In the genomic region with DNA sequence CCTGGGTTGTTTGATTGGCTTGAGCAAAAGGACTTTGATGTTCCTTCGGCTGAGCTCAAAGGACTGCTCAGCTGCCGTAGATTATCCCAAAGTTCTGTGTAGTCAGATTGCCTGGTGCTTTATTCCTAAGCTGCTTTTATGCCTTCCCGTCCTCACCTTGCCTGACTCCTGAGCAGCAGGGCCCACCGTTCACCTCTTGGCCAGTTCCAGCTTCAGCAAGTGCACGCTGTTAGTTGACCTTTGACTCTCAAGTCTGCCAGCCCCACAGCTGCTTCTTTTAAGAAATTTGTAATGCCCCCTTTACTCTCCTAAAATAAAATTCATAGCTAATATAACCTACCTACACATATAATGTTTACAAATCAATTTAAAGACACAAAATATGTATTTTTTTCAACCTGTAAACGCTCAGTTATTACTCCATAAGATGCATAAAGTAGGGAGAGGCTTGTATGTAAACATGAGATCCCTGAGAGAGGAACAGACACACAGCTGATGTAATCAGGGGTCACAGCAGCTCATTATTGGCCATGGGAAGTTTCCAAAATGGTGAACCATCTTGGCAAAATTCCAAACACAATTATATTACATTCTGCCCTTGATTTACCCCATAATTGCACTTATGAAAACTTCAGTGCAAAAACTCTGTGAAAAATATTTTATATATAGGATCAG, we compare ENCODE assay signal across 1 cellular context.
TF ChIP-seq lines count a peak whose summit lies in the region.

No MANE protein-coding gene starts in this region.

TF ChIP-seq in GM23338, 12 proteins besides CTCF, POLR2A, EP300 and RAD21 (continued from another document):
- TF ChIP-seq, protein P1, sequence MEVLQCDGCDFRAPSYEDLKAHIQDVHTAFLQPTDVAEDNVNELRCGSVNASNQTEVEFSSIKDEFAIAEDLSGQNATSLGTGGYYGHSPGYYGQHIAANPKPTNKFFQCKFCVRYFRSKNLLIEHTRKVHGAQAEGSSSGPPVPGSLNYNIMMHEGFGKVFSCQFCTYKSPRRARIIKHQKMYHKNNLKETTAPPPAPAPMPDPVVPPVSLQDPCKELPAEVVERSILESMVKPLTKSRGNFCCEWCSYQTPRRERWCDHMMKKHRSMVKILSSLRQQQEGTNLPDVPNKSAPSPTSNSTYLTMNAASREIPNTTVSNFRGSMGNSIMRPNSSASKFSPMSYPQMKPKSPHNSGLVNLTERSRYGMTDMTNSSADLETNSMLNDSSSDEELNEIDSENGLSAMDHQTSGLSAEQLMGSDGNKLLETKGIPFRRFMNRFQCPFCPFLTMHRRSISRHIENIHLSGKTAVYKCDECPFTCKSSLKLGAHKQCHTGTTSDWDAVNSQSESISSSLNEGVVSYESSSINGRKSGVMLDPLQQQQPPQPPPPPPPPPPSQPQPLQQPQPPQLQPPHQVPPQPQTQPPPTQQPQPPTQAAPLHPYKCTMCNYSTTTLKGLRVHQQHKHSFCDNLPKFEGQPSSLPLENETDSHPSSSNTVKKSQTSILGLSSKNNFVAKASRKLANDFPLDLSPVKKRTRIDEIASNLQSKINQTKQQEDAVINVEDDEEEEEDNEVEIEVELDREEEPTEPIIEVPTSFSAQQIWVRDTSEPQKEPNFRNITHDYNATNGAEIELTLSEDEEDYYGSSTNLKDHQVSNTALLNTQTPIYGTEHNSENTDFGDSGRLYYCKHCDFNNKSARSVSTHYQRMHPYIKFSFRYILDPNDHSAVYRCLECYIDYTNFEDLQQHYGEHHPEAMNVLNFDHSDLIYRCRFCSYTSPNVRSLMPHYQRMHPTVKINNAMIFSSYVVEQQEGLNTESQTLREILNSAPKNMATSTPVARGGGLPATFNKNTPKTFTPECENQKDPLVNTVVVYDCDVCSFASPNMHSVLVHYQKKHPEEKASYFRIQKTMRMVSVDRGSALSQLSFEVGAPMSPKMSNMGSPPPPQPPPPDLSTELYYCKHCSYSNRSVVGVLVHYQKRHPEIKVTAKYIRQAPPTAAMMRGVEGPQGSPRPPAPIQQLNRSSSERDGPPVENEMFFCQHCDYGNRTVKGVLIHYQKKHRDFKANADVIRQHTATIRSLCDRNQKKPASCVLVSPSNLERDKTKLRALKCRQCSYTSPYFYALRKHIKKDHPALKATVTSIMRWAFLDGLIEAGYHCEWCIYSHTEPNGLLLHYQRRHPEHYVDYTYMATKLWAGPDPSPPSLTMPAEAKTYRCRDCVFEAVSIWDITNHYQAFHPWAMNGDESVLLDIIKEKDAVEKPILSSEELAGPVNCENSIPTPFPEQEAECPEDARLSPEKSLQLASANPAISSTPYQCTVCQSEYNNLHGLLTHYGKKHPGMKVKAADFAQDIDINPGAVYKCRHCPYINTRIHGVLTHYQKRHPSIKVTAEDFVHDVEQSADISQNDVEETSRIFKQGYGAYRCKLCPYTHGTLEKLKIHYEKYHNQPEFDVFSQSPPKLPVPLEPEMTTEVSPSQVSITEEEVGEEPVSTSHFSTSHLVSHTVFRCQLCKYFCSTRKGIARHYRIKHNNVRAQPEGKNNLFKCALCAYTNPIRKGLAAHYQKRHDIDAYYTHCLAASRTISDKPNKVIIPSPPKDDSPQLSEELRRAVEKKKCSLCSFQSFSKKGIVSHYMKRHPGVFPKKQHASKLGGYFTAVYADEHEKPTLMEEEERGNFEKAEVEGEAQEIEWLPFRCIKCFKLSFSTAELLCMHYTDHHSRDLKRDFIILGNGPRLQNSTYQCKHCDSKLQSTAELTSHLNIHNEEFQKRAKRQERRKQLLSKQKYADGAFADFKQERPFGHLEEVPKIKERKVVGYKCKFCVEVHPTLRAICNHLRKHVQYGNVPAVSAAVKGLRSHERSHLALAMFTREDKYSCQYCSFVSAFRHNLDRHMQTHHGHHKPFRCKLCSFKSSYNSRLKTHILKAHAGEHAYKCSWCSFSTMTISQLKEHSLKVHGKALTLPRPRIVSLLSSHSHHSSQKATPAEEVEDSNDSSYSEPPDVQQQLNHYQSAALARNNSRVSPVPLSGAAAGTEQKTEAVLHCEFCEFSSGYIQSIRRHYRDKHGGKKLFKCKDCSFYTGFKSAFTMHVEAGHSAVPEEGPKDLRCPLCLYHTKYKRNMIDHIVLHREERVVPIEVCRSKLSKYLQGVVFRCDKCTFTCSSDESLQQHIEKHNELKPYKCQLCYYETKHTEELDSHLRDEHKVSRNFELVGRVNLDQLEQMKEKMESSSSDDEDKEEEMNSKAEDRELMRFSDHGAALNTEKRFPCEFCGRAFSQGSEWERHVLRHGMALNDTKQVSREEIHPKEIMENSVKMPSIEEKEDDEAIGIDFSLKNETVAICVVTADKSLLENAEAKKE (CRISPR knock-in tag; IDR thresholded peaks at IDR 0.05) = no peak
